8 cellular contexts compared by ENCODE assay signal in the genomic region with DNA sequence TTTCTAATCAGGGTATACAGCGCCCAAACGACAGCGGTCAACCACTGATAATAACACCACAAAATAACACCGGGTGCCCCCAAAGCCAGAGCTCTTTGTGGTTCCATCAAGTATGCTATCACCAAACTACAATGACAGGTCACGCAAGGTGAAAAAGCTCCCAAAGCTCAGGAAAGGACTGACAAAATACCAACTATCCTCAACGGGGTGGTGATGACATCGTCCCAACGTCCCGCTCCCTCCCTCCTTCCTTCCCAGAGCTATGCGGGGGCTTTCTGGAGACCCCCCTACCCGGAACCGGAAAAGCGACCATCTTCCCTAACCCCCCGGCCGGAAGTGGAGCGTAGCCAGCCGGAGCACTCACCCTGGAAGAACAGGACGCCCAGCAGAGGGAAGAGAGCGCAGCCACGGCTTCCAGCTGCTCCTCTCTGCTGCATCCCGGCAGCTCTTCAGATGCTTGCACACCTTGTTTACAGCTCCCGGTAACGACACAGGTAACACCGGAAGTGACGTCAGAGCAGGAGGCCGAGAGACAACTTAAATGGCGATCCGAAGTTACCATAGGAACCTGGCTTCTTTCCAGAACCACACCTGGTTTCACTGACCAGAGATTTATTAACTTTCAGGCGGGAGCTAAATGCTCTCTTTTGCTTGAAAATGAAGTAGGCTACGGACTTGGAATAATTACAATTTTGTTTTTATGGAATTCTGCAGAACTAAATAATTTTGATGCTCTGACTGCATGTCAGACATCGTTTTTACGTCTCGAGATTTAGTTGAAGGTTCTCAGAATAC. TPM values are rescaled to one million over a fixed set of nuclear protein-coding genes. Genes with fewer than 3 reads are reported as not detected.
DNase-seq lines count a peak whose midpoint lies in the region; ATAC-seq, FAIRE-seq and TF ChIP-seq lines count a peak whose summit lies in the region.

Gene MPZL3, minus strand, starts transcription at position 508 of the 795 bp plus-strand sequence. Its CDS starts 71 bp downstream, at position 437.

- no peaks in the 10 kb centered on the region for H3K27me3 ChIP-seq in small intestine (ENCODE audit: control insufficient read depth in 2 of 2, insufficient read depth in 2 of 2, low read length in 2 of 2)

- H3K27ac ChIP-seq in caudate nucleus (ENCODE audit: low read depth, low read length), result peak within 1 kb of the TSS; percentile 55
- H3K27ac ChIP-seq in small intestine (ENCODE audit: low read depth in 1 of 2, low read length in 1 of 2), result peak within 1 kb of the TSS; percentile 92 to 97

- peak; percentile 58 for TF ChIP-seq POLR2A in GM18505 (IDR thresholded peaks at IDR 0.05; ENCODE audit: borderline replicate concordance, extremely low read depth, insufficient read depth, insufficient read length)

- WGBS in small intestine, 3 donors, result 1 to 2% (median 1%) methylated on average over 33 of the region's 33 CpGs

- H3K4me1 Mint-ChIP-seq in immature natural killer cell, result peaks cover 29 to 31% of the 10 kb centered on the region in 2 donors

- peak within 1 kb of the TSS; percentile 98 to 99 (median 99) for H3K27ac Mint-ChIP-seq in immature natural killer cell

- H3K4me3 ChIP-seq in small intestine (ENCODE audit: low read depth in 1 of 2, low read length in 2 of 2), result peak within 1 kb of the TSS; percentile 50 to 93

- H3K9me3 ChIP-seq in small intestine (ENCODE audit: control insufficient read depth, low read depth), result no peaks in the 10 kb centered on the region

- no peaks in the 10 kb centered on the region for H3K36me3 ChIP-seq in small intestine (ENCODE audit: control insufficient read depth in 2 of 2, insufficient read depth in 2 of 2, low read length in 2 of 2)

- H3K27me3 Mint-ChIP-seq in immature natural killer cell (ENCODE audit: low read depth in 3 of 3), result peaks cover 8 to 11% (median 8%) of the 10 kb centered on the region in 3 donors

- ATAC-seq in GM18505 (IDR thresholded peaks at IDR 0.05; ENCODE audit: unreplicated experiment) (peak; percentile 69), HG03108 (IDR thresholded peaks at IDR 0.05; ENCODE audit: unreplicated experiment) (peak; percentile 60), GM21786 (IDR thresholded peaks at IDR 0.05; ENCODE audit: unreplicated experiment) (no peak)

- FAIRE-seq in small intestine (lab: Jason Lieb, UNC), result peak; percentile 30

- no peaks in the 10 kb centered on the region for H3K4me1 ChIP-seq in small intestine (ENCODE audit: control insufficient read depth in 2 of 2, insufficient read depth in 1 of 2, low read depth in 1 of 2, low read length in 1 of 2)

- H3K36me3 Mint-ChIP-seq in immature natural killer cell, result peaks cover 0 to 4% (median 3%) of the 10 kb centered on the region in 3 donors

- H3K4me3 Mint-ChIP-seq in immature natural killer cell, result peak within 1 kb of the TSS; percentile 97 to 98 (median 98)

- H3K9me3 Mint-ChIP-seq in immature natural killer cell, result no peaks in the 10 kb centered on the region

- DNase-seq in NCI-H2227 treated with DMSO at 0.1 percent for 48 hours (lab: John Stamatoyannopoulos, UW) (peak; percentile 95), caudate nucleus (lab: John Stamatoyannopoulos, UW) (peak in 55 of 61 donors; percentile 5 to 89 (median 55)), immature natural killer cell (peak; percentile 85 to 89 (median 89)), small intestine (peak; percentile 99)
- DNase-seq in activated CD4-positive, CD25-positive, alpha-beta regulatory T cell treated with anti-CD3 and anti-CD28 coated beads, Interleukin-2, amount 50 U/mL, for 16 hours (ENCODE audit: low read depth, low spot score), result peak; percentile 74

RNA-seq across cellular contexts. Expression of gene MPZL3, which starts in this region (rescaled TPM):
- polyA plus RNA-seq in immature natural killer cell (1 to 10 TPM; 4.2 to 5.2 (median 4.8) TPM), small intestine (1 to 10 TPM; 3.0 to 4.0 (median 3.9) TPM)
